ENCODE assay signal across 8 cellular contexts in genomic region chr16:4373909-4374742, GRCh38. TPM values are rescaled to one million over a fixed set of nuclear protein-coding genes. Genes with fewer than 3 reads are reported as not detected.
DNase-seq lines count a peak whose midpoint lies in the region; ATAC-seq and TF ChIP-seq lines count a peak whose summit lies in the region.

No MANE protein-coding gene starts in this region.

- H3K27me3 Mint-ChIP-seq in CD4-positive, alpha-beta T cell: no peaks in the 10 kb centered on the region

- POLR2A ChIA-PET in CD4-positive, alpha-beta T cell (lab: Charles Lee): interaction anchor here (1.1 kb wide), 2 partner anchors 23 to 42 kb away, joined by 3 to 4 read pairs; partner anchors contain the start of gene PAM16
- POLR2A ChIA-PET in SK-N-SH (lab: Yijun Ruan, JAX): interaction anchor here (0.6 to 3.4 kb wide), 7 partner anchors 7 to 117 kb away, joined by 3 to 28 read pairs (median 4); no protein-coding TSS in a partner anchor

- TF ChIP-seq RAD21 in SK-N-SH (IDR thresholded peaks at IDR 0.05; ENCODE audit: low read length): no peak

- peaks cover 43% of the 10 kb centered on the region for H4K20me1 ChIP-seq in SK-N-SH (ENCODE audit: insufficient read depth)

- peaks cover 68% of the 10 kb centered on the region for H3K79me2 ChIP-seq in SK-N-SH (ENCODE audit: insufficient read depth)

- peaks cover 44% of the 10 kb centered on the region for H3K4me1 Mint-ChIP-seq in CD4-positive, alpha-beta T cell (ENCODE audit: low read depth)

- H3K27ac Mint-ChIP-seq in CD4-positive, alpha-beta T cell: peak overlapping the region; percentile 81

- no peak for DNase-seq in CD4-positive, alpha-beta T cell
- DNase-seq in SK-N-SH (no peak), fibroblast of villous mesenchyme (ENCODE audit: low read depth) (peak; percentile 97), omental fat pad (ENCODE audit: low spot score) (peak; percentile 71), SHP77 treated with DMSO at 0.1 percent for 48 hours (lab: John Stamatoyannopoulos, UW) (no peak), SIG-M5 treated with dmso at 0.1 percent for 504 hours (lab: John Stamatoyannopoulos, UW; ENCODE audit: unreplicated experiment) (no peak)
- no peak for DNase-seq in effector memory CD4-positive, alpha-beta T cell
- DNase-seq in activated naive CD4-positive, alpha-beta T cell treated with anti-CD3 and anti-CD28 coated beads, Interleukin-2, amount 50 U/mL, for 16 hours: no peak

- peak overlapping the region; percentile 91 for H3K4me2 ChIP-seq in SK-N-SH

- H3K27ac ChIP-seq in CD4-positive, alpha-beta T cell (ENCODE audit: low read depth, low read length): no peak overlapping the region
- peak overlapping the region; percentile 83 for H3K27ac ChIP-seq in SK-N-SH (ENCODE audit: low read depth in 2 of 2, low read length in 1 of 2)
- no peak overlapping the region for H3K27ac ChIP-seq in effector memory CD4-positive, alpha-beta T cell (ENCODE audit: insufficient read depth, low read length, poor library complexity, severe bottlenecking)

- H3K36me3 ChIP-seq in SK-N-SH (replicated peaks in 1 of 2; ENCODE audit: control insufficient read depth in 1 of 2, insufficient read depth in 2 of 2, low read length in 1 of 2): peaks cover 0 to 4% of the 10 kb centered on the region in 2 experiments
- peaks cover 25% of the 10 kb centered on the region for H3K36me3 ChIP-seq in effector memory CD4-positive, alpha-beta T cell (ENCODE audit: control insufficient read depth, insufficient read depth, low read length)

- no peak for TF ChIP-seq CTCF in CD4-positive, alpha-beta T cell (IDR thresholded peaks at IDR 0.05)
- no peak for TF ChIP-seq CTCF in SK-N-SH (IDR thresholded peaks at IDR 0.05)
- TF ChIP-seq CTCF in fibroblast of villous mesenchyme (IDR thresholded peaks at IDR 0.05; ENCODE audit: insufficient read depth, low read depth, low read length): no peak
- TF ChIP-seq CTCF in omental fat pad (IDR thresholded peaks at IDR 0.05): no peak

- H3K9me3 Mint-ChIP-seq in CD4-positive, alpha-beta T cell: no peaks in the 10 kb centered on the region

- H3K9ac ChIP-seq in SK-N-SH: peak overlapping the region; percentile 64

- peaks cover 27% of the 10 kb centered on the region for H3K36me3 Mint-ChIP-seq in CD4-positive, alpha-beta T cell (ENCODE audit: low read depth)

- H3K9me3 ChIP-seq in CD4-positive, alpha-beta T cell (ENCODE audit: control insufficient read depth, low read length): no peaks in the 10 kb centered on the region
- H3K9me3 ChIP-seq in SK-N-SH: no peaks in the 10 kb centered on the region
- H3K9me3 ChIP-seq in effector memory CD4-positive, alpha-beta T cell (ENCODE audit: control insufficient read depth, low read length): no peaks in the 10 kb centered on the region

- no peaks in the 10 kb centered on the region for H3K9me2 ChIP-seq in SK-N-SH

- 8% methylated on average over 26 of the region's 30 CpGs for WGBS in SK-N-SH (ENCODE audit: low lambda C conversion rate)

- no peak overlapping the region for H2AFZ ChIP-seq in SK-N-SH (ENCODE audit: low read depth)

- peaks cover 42 to 82% of the 10 kb centered on the region in 2 experiments for H3K4me1 ChIP-seq in SK-N-SH (ENCODE audit: control insufficient read depth in 1 of 2, insufficient read depth in 2 of 2, low read depth in 1 of 2, low read length in 1 of 2)
- peaks cover 34% of the 10 kb centered on the region for H3K4me1 ChIP-seq in effector memory CD4-positive, alpha-beta T cell (ENCODE audit: control insufficient read depth, insufficient read depth, low read length, poor library complexity, severe bottlenecking)

- no peaks in the 10 kb centered on the region for H3K27me3 ChIP-seq in CD4-positive, alpha-beta T cell (ENCODE audit: control insufficient read depth, insufficient read depth, low read length)
- no peaks in the 10 kb centered on the region for H3K27me3 ChIP-seq in SK-N-SH (ENCODE audit: insufficient read depth)
- no peaks in the 10 kb centered on the region for H3K27me3 ChIP-seq in effector memory CD4-positive, alpha-beta T cell (replicated peaks; ENCODE audit: control insufficient read depth, insufficient read depth, low read length, poor library complexity, severe bottlenecking)

- H3K4me3 ChIP-seq in SK-N-SH (ENCODE audit: low read depth in 2 of 2, low read length in 1 of 2) (peak overlapping the region; percentile 77 to 92), fibroblast of villous mesenchyme (ENCODE audit: low read depth, low read length) (peak overlapping the region; percentile 79)
- no peak overlapping the region for H3K4me3 ChIP-seq in effector memory CD4-positive, alpha-beta T cell (ENCODE audit: insufficient read depth, low read depth, low read length, poor library complexity, severe bottlenecking)

- peaks cover 20% of the 10 kb centered on the region for H3F3A ChIP-seq in SK-N-SH (replicated peaks; ENCODE audit: insufficient read depth)

- intact Hi-C loops in CD4-positive, alpha-beta T cell (cut with DNase I, micrococcal nuclease): loop anchor here (2.0 to 5.0 kb wide), 2 partner anchors 13 to 38 kb away; no protein-coding TSS in a partner anchor

- no peak; a peak in 1 of 4 replicates for TF ChIP-seq EP300 in SK-N-SH (IDR thresholded peaks at IDR 0.05; ENCODE audit: borderline replicate concordance in 1 of 2, low read depth in 1 of 2, low read length in 1 of 2)

- H3K4me3 Mint-ChIP-seq in CD4-positive, alpha-beta T cell: peak overlapping the region; percentile 79

- CTCF ChIA-PET in CD4-positive, alpha-beta T cell (lab: Charles Lee): interaction anchor here (1.1 to 1.5 kb wide), 2 partner anchors 15 to 29 kb away, joined by 3 to 4 read pairs; no protein-coding TSS in a partner anchor
- CTCF ChIA-PET in SK-N-SH (lab: Yijun Ruan, JAX): interaction anchor here (1.1 to 32.1 kb wide), 10 partner anchors 15 to 120 kb away, joined by 4 to 558 read pairs (median 6); no protein-coding TSS in a partner anchor

- ATAC-seq in CD4-positive, alpha-beta T cell (ENCODE audit: poor library complexity): peak; percentile 12
- ATAC-seq in omental fat pad (ENCODE audit: low FRiP score): peak; percentile 24

TF ChIP-seq in SK-N-SH, 30 proteins besides CTCF, POLR2A, EP300 and RAD21 (continues in another document):
- TF ChIP-seq JUND (IDR thresholded peaks at IDR 0.05) (no peak), IRF3 (IDR thresholded peaks at IDR 0.05; ENCODE audit: low read depth, low read length) (no peak), RCOR1 (IDR thresholded peaks at IDR 0.05; ENCODE audit: low read length) (no peak), POLR2AphosphoS5 (IDR thresholded peaks at IDR 0.05; ENCODE audit: low read depth, low read length) (no peak), ELF1 (IDR thresholded peaks at IDR 0.05) (no peak), SIN3A (IDR thresholded peaks at IDR 0.05; ENCODE audit: borderline replicate concordance, low read depth, low read length) (peak; percentile 32; the same call in 1 of the 2 replicates), NFIC (IDR thresholded peaks at IDR 0.05; ENCODE audit: borderline replicate concordance) (peak; percentile 69), FOXM1 (IDR thresholded peaks at IDR 0.05; ENCODE audit: low read depth) (no peak), RXRA (IDR thresholded peaks at IDR 0.05; ENCODE audit: borderline replicate concordance, low read depth) (peak; percentile 8; the same call in 1 of the 2 replicates)
- TF ChIP-seq, protein P1, sequence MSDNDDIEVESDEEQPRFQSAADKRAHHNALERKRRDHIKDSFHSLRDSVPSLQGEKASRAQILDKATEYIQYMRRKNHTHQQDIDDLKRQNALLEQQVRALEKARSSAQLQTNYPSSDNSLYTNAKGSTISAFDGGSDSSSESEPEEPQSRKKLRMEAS (IDR thresholded peaks at IDR 0.05; ENCODE audit: low read depth): peak; percentile 73

RNA-seq across cellular contexts. Expression of gene VASN, which starts 2.5 kb away (rescaled TPM):
- total RNA-seq in CD4-positive, alpha-beta T cell: under 1 TPM; 0.70 to 0.77 TPM
- 11.4 and 37.4 TPM in 2 replicates for polyA plus RNA-seq in SK-N-SH (2012; rRNA removed)
- 14.5 and 28.9 TPM in 2 replicates for polyA plus RNA-seq in SK-N-SH (2012; cell fraction: cytosol; rRNA removed)
- 42.9 and 52.9 TPM in 2 replicates for polyA plus RNA-seq in SK-N-SH (2012; cell fraction: nucleus; rRNA removed)
- total RNA-seq in fibroblast of villous mesenchyme: 133 and 180 TPM in 2 replicates
- 10 to 100 TPM; 10.8 to 40.0 (median 25.8) TPM for total RNA-seq in omental fat pad

RNA-seq across cellular contexts. Expression of gene PAM16, which starts 23.0 kb away (rescaled TPM):
- 10 to 100 TPM; 24.9 to 26.8 TPM for total RNA-seq in CD4-positive, alpha-beta T cell
- 96.3 and 96.4 TPM in 2 replicates for polyA plus RNA-seq in SK-N-SH (2012; rRNA removed)
- polyA plus RNA-seq in SK-N-SH (2012; cell fraction: cytosol; rRNA removed): 52.4 and 75.8 TPM in 2 replicates
- 95.5 and 121 TPM in 2 replicates for polyA plus RNA-seq in SK-N-SH (2012; cell fraction: nucleus; rRNA removed)
- total RNA-seq in fibroblast of villous mesenchyme (19.9 and 23.5 TPM in 2 replicates), omental fat pad (10 to 100 TPM; 32.7 to 53.9 (median 41.8) TPM)

RNA-seq across cellular contexts. Expression of gene CORO7, which starts 42.3 kb away (rescaled TPM):
- total RNA-seq in CD4-positive, alpha-beta T cell: 100 to 1,000 TPM; 801 to 805 TPM
- 21.9 and 25.8 TPM in 2 replicates for polyA plus RNA-seq in SK-N-SH (2012; rRNA removed)
- 6.6 and 7.3 TPM in 2 replicates for polyA plus RNA-seq in SK-N-SH (2012; cell fraction: cytosol; rRNA removed)
- 166 and 305 TPM in 2 replicates for polyA plus RNA-seq in SK-N-SH (2012; cell fraction: nucleus; rRNA removed)
- total RNA-seq in fibroblast of villous mesenchyme (9.9 and 18.0 TPM in 2 replicates), omental fat pad (10 to 100 TPM; 15.1 to 46.3 (median 27.5) TPM)

RNA-seq across cellular contexts. Expression of gene DNAJA3, which starts 51.5 kb away (rescaled TPM):
- total RNA-seq in CD4-positive, alpha-beta T cell: 10 to 100 TPM; 17.2 to 18.8 TPM
- polyA plus RNA-seq in SK-N-SH (2012; rRNA removed): 48.7 and 52.6 TPM in 2 replicates
- 34.6 and 46.2 TPM in 2 replicates for polyA plus RNA-seq in SK-N-SH (2012; cell fraction: cytosol; rRNA removed)
- 88.0 and 107 TPM in 2 replicates for polyA plus RNA-seq in SK-N-SH (2012; cell fraction: nucleus; rRNA removed)
- total RNA-seq in fibroblast of villous mesenchyme (36.4 and 50.1 TPM in 2 replicates), omental fat pad (10 to 100 TPM; 40.5 to 47.1 (median 42.3) TPM)

RNA-seq across cellular contexts. Expression of gene GLIS2, which starts 58.3 kb away (rescaled TPM):
- not detected for total RNA-seq in CD4-positive, alpha-beta T cell
- 3.3 and 6.5 TPM in 2 replicates for polyA plus RNA-seq in SK-N-SH (2012; rRNA removed)
- 3.5 and 5.8 TPM in 2 replicates for polyA plus RNA-seq in SK-N-SH (2012; cell fraction: cytosol; rRNA removed)
- 18.3 and 22.6 TPM in 2 replicates for polyA plus RNA-seq in SK-N-SH (2012; cell fraction: nucleus; rRNA removed)
- total RNA-seq in fibroblast of villous mesenchyme (4.3 and 4.8 TPM in 2 replicates), omental fat pad (1 to 10 TPM; 1.9 to 4.9 (median 3.0) TPM)

Comparison
In these comparisons a context has a peak if more than half of its experiments do, and no peak if none do; other contexts are left out.
1. DNase-seq: peak in fibroblast of villous mesenchyme (single experiment) and omental fat pad (single experiment); none in CD4-positive, alpha-beta T cell (0 of 10), SK-N-SH (single experiment), SHP77 treated with DMSO at 0.1 percent for 48 hours (single experiment), effector memory CD4-positive, alpha-beta T cell (0 of 3), activated naive CD4-positive, alpha-beta T cell treated with anti-CD3 and anti-CD28 coated beads, Interleukin-2, amount 50 U/mL, for 16 hours (single experiment) and SIG-M5 treated with dmso at 0.1 percent for 504 hours (single experiment).
2. H3K27ac ChIP-seq: peak in SK-N-SH (2 of 2); none in CD4-positive, alpha-beta T cell (single experiment) and effector memory CD4-positive, alpha-beta T cell (single experiment).
3. RNA of gene VASN, which starts 2.5 kb away (total RNA-seq): 133 to 180 TPM in fibroblast of villous mesenchyme and 10.8 to 40.0 TPM in omental fat pad; 0.70 to 0.77 TPM in CD4-positive, alpha-beta T cell; every median in the first group is over 4 times any median in the second.
4. RNA of gene CORO7, which starts 42.3 kb away (total RNA-seq): 801 to 805 TPM in CD4-positive, alpha-beta T cell; 15.1 to 46.3 TPM in omental fat pad and 9.9 to 18.0 TPM in fibroblast of villous mesenchyme; every median in the first group is over 10 times any median in the second.